ENCODE assay signal across 22 cellular contexts in genomic region chr1:170776777-170777176, GRCh38.
"Had no signal": no experiment of that assay in that cellular context is flagged by ENCODE, and none has a peak within 500 bp of the region (broad histone marks: within the 10 kb centered on the region; RNA-seq: fewer than 3 reads in every experiment).

No MANE protein-coding gene starts in this region.

- H3K4me1 Mint-ChIP-seq: activated naive CD8-positive, alpha-beta T cell treated with anti-CD3 and anti-CD28 coated beads for 36 hours; memory B cell; naive thymus-derived CD8-positive, alpha-beta T cell had no signal

- H3K27me3 ChIP-seq: body of pancreas, tibial nerve had no signal

- ATAC-seq: body of pancreas; mucosa of descending colon; naive thymus-derived CD8-positive, alpha-beta T cell had no signal

- H3K4me3 Mint-ChIP-seq: activated naive CD8-positive, alpha-beta T cell treated with anti-CD3 and anti-CD28 coated beads for 36 hours; activated T-helper 1 cell treated with anti-CD3 and anti-CD28 coated beads, Interleukin-12 subunit alpha, Interleukin-12 subunit beta, Interleukin-2, Interleukin-4 antibody, amounts not matched to agents 30 ng/mL and 10 ng/mL and 1 ng/mL, durations not matched to agents 14 hours and 24 hours and 36 hours; memory B cell; naive thymus-derived CD8-positive, alpha-beta T cell; stimulated activated naive CD8-positive, alpha-beta T cell treated with anti-CD3 and anti-CD28 coated beads, Interleukin-15, Interleukin-2, amounts not matched to agents 100 ng/mL and 50 ng/mL, for 24 hours; T-helper 2 cell treated with Interferon-gamma antibody and Interleukin-4, amounts not matched to agents 5 μg/mL and 100 μg/mL, for 36 hours had no signal

- H3K4me1 ChIP-seq: body of pancreas, parathyroid adenoma, tibial nerve had no signal

- H3K27me3 Mint-ChIP-seq: activated naive CD8-positive, alpha-beta T cell treated with anti-CD3 and anti-CD28 coated beads for 36 hours had no signal

- H3K27ac Mint-ChIP-seq: activated naive CD8-positive, alpha-beta T cell treated with anti-CD3 and anti-CD28 coated beads for 36 hours; activated T-helper 1 cell treated with anti-CD3 and anti-CD28 coated beads, Interleukin-12 subunit alpha, Interleukin-12 subunit beta, Interleukin-2, Interleukin-4 antibody, amounts not matched to agents 30 ng/mL and 10 ng/mL and 1 ng/mL, durations not matched to agents 14 hours and 24 hours and 36 hours; memory B cell; naive thymus-derived CD8-positive, alpha-beta T cell; stimulated activated naive CD8-positive, alpha-beta T cell treated with anti-CD3 and anti-CD28 coated beads, Interleukin-15, Interleukin-2, amounts not matched to agents 100 ng/mL and 50 ng/mL, for 24 hours; T-helper 2 cell treated with Interferon-gamma antibody and Interleukin-4, amounts not matched to agents 5 μg/mL and 100 μg/mL, for 36 hours had no signal

- H3K27ac ChIP-seq: body of pancreas, parathyroid adenoma, skin epidermis, tibial nerve had no signal

- H3K4me3 ChIP-seq: body of pancreas, mucosa of descending colon, skin epidermis, tibial nerve had no signal

- H3K36me3 Mint-ChIP-seq: activated naive CD8-positive, alpha-beta T cell treated with anti-CD3 and anti-CD28 coated beads for 36 hours; naive thymus-derived CD8-positive, alpha-beta T cell had no signal

- H3K36me3 ChIP-seq: tibial nerve had no signal

- H3K9me3 Mint-ChIP-seq: activated T-helper 1 cell treated with anti-CD3 and anti-CD28 coated beads, Interleukin-12 subunit alpha, Interleukin-12 subunit beta, Interleukin-2, Interleukin-4 antibody, amounts not matched to agents 30 ng/mL and 10 ng/mL and 1 ng/mL, durations not matched to agents 14 hours and 24 hours and 36 hours; T-helper 2 cell treated with Interferon-gamma antibody and Interleukin-4, amounts not matched to agents 5 μg/mL and 100 μg/mL, for 36 hours had no signal

- DNase-seq: activated CD4-positive, alpha-beta T cell treated with anti-CD3 and anti-CD28 coated beads, Interleukin-2, amount 50 U/mL, for 48 hours; activated naive CD8-positive, alpha-beta T cell treated with anti-CD3 and anti-CD28 coated beads for 36 hours; activated T-cell treated with anti-CD3 and anti-CD28 coated beads for 4 hours; amygdala; body of pancreas; caudate nucleus; head of caudate nucleus; mucosa of descending colon; naive thymus-derived CD8-positive, alpha-beta T cell; stimulated activated CD4-positive, alpha-beta T cell treated with anti-CD3 and anti-CD28 coated beads, Interleukin-15, amount 100 ng/mL, for 24 hours; stimulated activated CD4-positive, alpha-beta T cell treated with anti-CD3 and anti-CD28 coated beads, Interleukin-2, amount 100 ng/mL, for 48 hours had no signal

- H3K9me3 ChIP-seq: body of pancreas, mucosa of descending colon, tibial nerve had no signal

- FAIRE-seq: colon, frontal cortex, TTC549, urothelium cell line had no signal
